2 cellular contexts compared by ENCODE assay signal in genomic region chr17:50719924-50720805, GRCh38.
TF ChIP-seq lines count a peak whose summit lies in the region.

No MANE protein-coding gene starts in this region.

TF ChIP-seq in IMR-90, 13 proteins besides CTCF, POLR2A, EP300 and RAD21:
- TF ChIP-seq CHD1 (IDR thresholded peaks at IDR 0.05; ENCODE audit: low read depth, low read length), result no peak
- TF ChIP-seq MXI1 (IDR thresholded peaks at IDR 0.05; ENCODE audit: borderline replicate concordance, low read depth, low read length), result no peak
- no peak for TF ChIP-seq SMC3 (IDR thresholded peaks at IDR 0.05; ENCODE audit: low read depth, low read length)
- TF ChIP-seq FOS (IDR thresholded peaks at IDR 0.05; ENCODE audit: low read depth, low read length), result no peak
- no peak for TF ChIP-seq RCOR1 (IDR thresholded peaks at IDR 0.05; ENCODE audit: insufficient replicate concordance, low read length)
- TF ChIP-seq NFE2L2 (IDR thresholded peaks at IDR 0.05; ENCODE audit: low read depth, low read length), result no peak
- no peak for TF ChIP-seq CEBPB (IDR thresholded peaks at IDR 0.05; ENCODE audit: low read depth, low read length)
- no peak for TF ChIP-seq MAFK (IDR thresholded peaks at IDR 0.05; ENCODE audit: low read depth, low read length)
- TF ChIP-seq USF2 (IDR thresholded peaks at IDR 0.05; ENCODE audit: low read depth, low read length), result no peak
- TF ChIP-seq ELK1 (IDR thresholded peaks at IDR 0.05; ENCODE audit: borderline replicate concordance, low read depth, low read length), result no peak
- no peak for TF ChIP-seq MAZ (IDR thresholded peaks at IDR 0.05; ENCODE audit: borderline replicate concordance, low read depth, low read length)
- TF ChIP-seq BHLHE40 (IDR thresholded peaks at IDR 0.05; ENCODE audit: low read depth, low read length), result no peak
- no peak for TF ChIP-seq RFX5 (IDR thresholded peaks at IDR 0.05; ENCODE audit: low read depth, low read length)

TF ChIP-seq in K562, 482 proteins besides CTCF, POLR2A, EP300 and RAD21:
- TF ChIP-seq ARID2 (IDR thresholded peaks at IDR 0.05), result 0 out of 2 replicates have a peak, but pooled peaks have one; percentile 10
- TF ChIP-seq PRPF4 (IDR thresholded peaks at IDR 0.05; ENCODE audit: insufficient read depth, low read depth, low read length, poor library complexity, severe bottlenecking), result peak; percentile 11
- TF ChIP-seq RBBP5 (IDR thresholded peaks at IDR 0.05; ENCODE audit: borderline replicate concordance, insufficient read depth, low read length, poor library complexity, severe bottlenecking), result no peak
- no peak for TF ChIP-seq RBM25 (IDR thresholded peaks at IDR 0.05; ENCODE audit: low read depth, low read length, severe bottlenecking)
- TF ChIP-seq SREBF1 (IDR thresholded peaks at IDR 0.05; ENCODE audit: borderline replicate concordance, low read depth, low read length), result no peak
- peak; percentile 24; the same call in 1 of the 2 replicates for TF ChIP-seq HMGXB4 (CRISPR knock-in tag; IDR thresholded peaks at IDR 0.05)
- TF ChIP-seq, protein P1, sequence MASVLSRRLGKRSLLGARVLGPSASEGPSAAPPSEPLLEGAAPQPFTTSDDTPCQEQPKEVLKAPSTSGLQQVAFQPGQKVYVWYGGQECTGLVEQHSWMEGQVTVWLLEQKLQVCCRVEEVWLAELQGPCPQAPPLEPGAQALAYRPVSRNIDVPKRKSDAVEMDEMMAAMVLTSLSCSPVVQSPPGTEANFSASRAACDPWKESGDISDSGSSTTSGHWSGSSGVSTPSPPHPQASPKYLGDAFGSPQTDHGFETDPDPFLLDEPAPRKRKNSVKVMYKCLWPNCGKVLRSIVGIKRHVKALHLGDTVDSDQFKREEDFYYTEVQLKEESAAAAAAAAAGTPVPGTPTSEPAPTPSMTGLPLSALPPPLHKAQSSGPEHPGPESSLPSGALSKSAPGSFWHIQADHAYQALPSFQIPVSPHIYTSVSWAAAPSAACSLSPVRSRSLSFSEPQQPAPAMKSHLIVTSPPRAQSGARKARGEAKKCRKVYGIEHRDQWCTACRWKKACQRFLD (CRISPR knock-in tag; IDR thresholded peaks at IDR 0.05), result 0 out of 2 replicates have a peak, but pooled peaks have one; percentile 7
- TF ChIP-seq GTF2E2 (tag; IDR thresholded peaks at IDR 0.05), result peak; percentile 3; the same call in 1 of the 2 replicates
- peak; percentile 9 to 60; a peak in 2 of 4 replicates for TF ChIP-seq FOXA3 (CRISPR knock-in tag; conservative IDR thresholded peaks at IDR 0.05 in 1 of 2, IDR thresholded peaks at IDR 0.05 in 1 of 2)
- TF ChIP-seq U2AF1 (optimal IDR thresholded peaks at IDR 0.05; ENCODE audit: low read depth, low read length), result no peak
- peak; percentile 70; the same call in 1 of the 2 replicates for TF ChIP-seq ZZZ3 (IDR thresholded peaks at IDR 0.05)
- 0 out of 2 replicates have a peak, but pooled peaks have one; percentile 13 for TF ChIP-seq TGIF2 (CRISPR knock-in tag; IDR thresholded peaks at IDR 0.05)
- 0 out of 4 replicates have a peak, but pooled peaks of 1 of the 2 experiments have one; percentile 8 for TF ChIP-seq HDAC1 (IDR thresholded peaks at IDR 0.05)
- TF ChIP-seq CCNT2 (IDR thresholded peaks at IDR 0.05; ENCODE audit: borderline replicate concordance, extremely low read depth, insufficient read length, low read depth, low read length), result peak; percentile 9
- TF ChIP-seq ZC3H4 (CRISPR knock-in tag; IDR thresholded peaks at IDR 0.05; ENCODE audit: borderline replicate concordance), result 0 out of 2 replicates have a peak, but pooled peaks have one; percentile 14
- TF ChIP-seq CHD1 (IDR thresholded peaks at IDR 0.05; ENCODE audit: low read length), result no peak
- TF ChIP-seq DEAF1 (CRISPR knock-in tag; IDR thresholded peaks at IDR 0.05), result 0 out of 2 replicates have a peak, but pooled peaks have one; percentile 12
- peak; percentile 23 for TF ChIP-seq PCBP1 (IDR thresholded peaks at IDR 0.05; ENCODE audit: low read depth, low read length, poor library complexity, severe bottlenecking)
- TF ChIP-seq, protein P2, sequence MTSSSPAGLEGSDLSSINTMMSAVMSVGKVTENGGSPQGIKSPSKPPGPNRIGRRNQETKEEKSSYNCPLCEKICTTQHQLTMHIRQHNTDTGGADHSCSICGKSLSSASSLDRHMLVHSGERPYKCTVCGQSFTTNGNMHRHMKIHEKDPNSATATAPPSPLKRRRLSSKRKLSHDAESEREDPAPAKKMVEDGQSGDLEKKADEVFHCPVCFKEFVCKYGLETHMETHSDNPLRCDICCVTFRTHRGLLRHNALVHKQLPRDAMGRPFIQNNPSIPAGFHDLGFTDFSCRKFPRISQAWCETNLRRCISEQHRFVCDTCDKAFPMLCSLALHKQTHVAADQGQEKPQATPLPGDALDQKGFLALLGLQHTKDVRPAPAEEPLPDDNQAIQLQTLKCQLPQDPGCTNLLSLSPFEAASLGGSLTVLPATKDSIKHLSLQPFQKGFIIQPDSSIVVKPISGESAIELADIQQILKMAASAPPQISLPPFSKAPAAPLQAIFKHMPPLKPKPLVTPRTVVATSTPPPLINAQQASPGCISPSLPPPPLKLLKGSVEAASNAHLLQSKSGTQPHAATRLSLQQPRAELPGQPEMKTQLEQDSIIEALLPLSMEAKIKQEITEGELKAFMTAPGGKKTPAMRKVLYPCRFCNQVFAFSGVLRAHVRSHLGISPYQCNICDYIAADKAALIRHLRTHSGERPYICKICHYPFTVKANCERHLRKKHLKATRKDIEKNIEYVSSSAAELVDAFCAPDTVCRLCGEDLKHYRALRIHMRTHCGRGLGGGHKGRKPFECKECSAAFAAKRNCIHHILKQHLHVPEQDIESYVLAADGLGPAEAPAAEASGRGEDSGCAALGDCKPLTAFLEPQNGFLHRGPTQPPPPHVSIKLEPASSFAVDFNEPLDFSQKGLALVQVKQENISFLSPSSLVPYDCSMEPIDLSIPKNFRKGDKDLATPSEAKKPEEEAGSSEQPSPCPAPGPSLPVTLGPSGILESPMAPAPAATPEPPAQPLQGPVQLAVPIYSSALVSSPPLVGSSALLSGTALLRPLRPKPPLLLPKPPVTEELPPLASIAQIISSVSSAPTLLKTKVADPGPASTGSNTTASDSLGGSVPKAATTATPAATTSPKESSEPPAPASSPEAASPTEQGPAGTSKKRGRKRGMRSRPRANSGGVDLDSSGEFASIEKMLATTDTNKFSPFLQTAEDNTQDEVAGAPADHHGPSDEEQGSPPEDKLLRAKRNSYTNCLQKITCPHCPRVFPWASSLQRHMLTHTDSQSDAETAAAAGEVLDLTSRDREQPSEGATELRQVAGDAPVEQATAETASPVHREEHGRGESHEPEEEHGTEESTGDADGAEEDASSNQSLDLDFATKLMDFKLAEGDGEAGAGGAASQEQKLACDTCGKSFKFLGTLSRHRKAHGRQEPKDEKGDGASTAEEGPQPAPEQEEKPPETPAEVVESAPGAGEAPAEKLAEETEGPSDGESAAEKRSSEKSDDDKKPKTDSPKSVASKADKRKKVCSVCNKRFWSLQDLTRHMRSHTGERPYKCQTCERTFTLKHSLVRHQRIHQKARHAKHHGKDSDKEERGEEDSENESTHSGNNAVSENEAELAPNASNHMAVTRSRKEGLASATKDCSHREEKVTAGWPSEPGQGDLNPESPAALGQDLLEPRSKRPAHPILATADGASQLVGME (CRISPR knock-in tag; IDR thresholded peaks at IDR 0.05), result 0 out of 2 replicates have a peak, but pooled peaks have one; percentile 40
- TF ChIP-seq BRD9 (IDR thresholded peaks at IDR 0.05; ENCODE audit: low read depth, partially characterized antibody), result peak; percentile 4
